16 cellular contexts compared by ENCODE assay signal in genomic region chr17:73592079-73592415, GRCh38. TPM values are rescaled to one million over a fixed set of nuclear protein-coding genes. Genes with fewer than 3 reads are reported as not detected.
DNase-seq lines count a peak whose midpoint lies in the region; ATAC-seq lines count a peak whose summit lies in the region.
"Had no signal": no experiment of that assay in that cellular context is flagged by ENCODE, and none has a peak within 500 bp of the region (broad histone marks: within the 10 kb centered on the region; RNA-seq: fewer than 3 reads in every experiment).

No MANE protein-coding gene starts in this region.

- no peak for ATAC-seq in activated CD8-positive, alpha-beta memory T cell treated with anti-CD3 and anti-CD28 coated beads, Interleukin-2, amount 10 ng/mL, durations not matched to agents 7 days and 5 days
- peak; percentile 15 for ATAC-seq in GM21528 (IDR thresholded peaks at IDR 0.05; ENCODE audit: low FRiP score, unreplicated experiment)
- ATAC-seq in activated T-helper 17 cell treated with anti-CD3 and anti-CD28 coated beads, Interleukin-2, amount 50 U/mL, for 72 hours (replicated peaks) = no peak
- ATAC-seq in natural killer cell treated with Interleukin-12 subunit alpha and Interleukin-12 subunit beta and Interleukin-15 and Interleukin-18, amount 100 ng/mL, for 72 hours = no peak
- ATAC-seq: HCT116, heart right ventricle had no signal

- no peaks in the 10 kb centered on the region for H3K27me3 Mint-ChIP-seq in activated CD8-positive, alpha-beta memory T cell treated with anti-CD3 and anti-CD28 coated beads, Interleukin-2, amount 10 ng/mL, durations not matched to agents 7 days and 5 days
- no peaks in the 10 kb centered on the region for H3K27me3 Mint-ChIP-seq in activated T-helper 17 cell treated with anti-CD3 and anti-CD28 coated beads, Interleukin-2, amount 50 U/mL, for 72 hours
- peaks cover 31 to 39% of the 10 kb centered on the region in 2 donors for H3K27me3 Mint-ChIP-seq in natural killer cell treated with Interleukin-12 subunit alpha and Interleukin-12 subunit beta and Interleukin-15 and Interleukin-18, amount 100 ng/mL, for 72 hours

- no peaks in the 10 kb centered on the region for H3K9me3 Mint-ChIP-seq in activated CD8-positive, alpha-beta memory T cell treated with anti-CD3 and anti-CD28 coated beads, Interleukin-2, amount 10 ng/mL, durations not matched to agents 7 days and 5 days (ENCODE audit: low read depth)
- H3K9me3 Mint-ChIP-seq in activated T-helper 17 cell treated with anti-CD3 and anti-CD28 coated beads, Interleukin-2, amount 50 U/mL, for 72 hours = no peaks in the 10 kb centered on the region
- H3K9me3 Mint-ChIP-seq in natural killer cell treated with Interleukin-12 subunit alpha and Interleukin-12 subunit beta and Interleukin-15 and Interleukin-18, amount 100 ng/mL, for 72 hours = no peaks in the 10 kb centered on the region

- DNase-seq in activated CD8-positive, alpha-beta memory T cell treated with anti-CD3 and anti-CD28 coated beads, Interleukin-2, amount 10 ng/mL, durations not matched to agents 7 days and 5 days = no peak
- no peak for DNase-seq in activated CD8-positive, alpha-beta memory T cell treated with anti-CD3 and anti-CD28 coated beads, Interleukin-2, amount 50 U/mL, for 48 hours
- DNase-seq in natural killer cell treated with Interleukin-12 subunit alpha and Interleukin-12 subunit beta and Interleukin-15 and Interleukin-18, amount 100 ng/mL, for 72 hours (ENCODE audit: low spot score) = no peak
- DNase-seq in dedifferentiated amniotic fluid mesenchymal stem cell (ENCODE audit: extremely low spot score) (no peak), NCI-H1417 treated with DMSO at 0.1 percent for 48 hours (lab: John Stamatoyannopoulos, UW) (no peak), MV-4-11 (lab: John Stamatoyannopoulos, UW) (no peak)
- DNase-seq: activated CD4-positive, CD25-positive, alpha-beta regulatory T cell treated with anti-CD3 and anti-CD28 coated beads, Interleukin-2, amount 50 U/mL, for 72 hours; DMS153; erythroblast; heart right ventricle; Karpas-422; NCI-H1694 treated with DMSO at 0.1 percent for 48 hours; small intestine had no signal

- CTCF ChIA-PET in activated CD8-positive, alpha-beta memory T cell treated with anti-CD3 and anti-CD28 coated beads, Interleukin-2, amount 10 ng/mL, durations not matched to agents 7 days and 5 days (lab: Charles Lee) = interaction anchor here (1.3 to 1.4 kb wide), 2 partner anchors 49 to 119 kb away, joined by 3 to 5 read pairs; no protein-coding TSS in a partner anchor

- peak overlapping the region; percentile 94 for H3K27ac Mint-ChIP-seq in activated CD8-positive, alpha-beta memory T cell treated with anti-CD3 and anti-CD28 coated beads, Interleukin-2, amount 10 ng/mL, durations not matched to agents 7 days and 5 days
- H3K27ac Mint-ChIP-seq in activated T-helper 17 cell treated with anti-CD3 and anti-CD28 coated beads, Interleukin-2, amount 50 U/mL, for 72 hours = peak overlapping the region; percentile 88
- H3K27ac Mint-ChIP-seq in natural killer cell treated with Interleukin-12 subunit alpha and Interleukin-12 subunit beta and Interleukin-15 and Interleukin-18, amount 100 ng/mL, for 72 hours = peak overlapping the region; percentile 37 to 69

- H3K4me1 Mint-ChIP-seq in activated CD8-positive, alpha-beta memory T cell treated with anti-CD3 and anti-CD28 coated beads, Interleukin-2, amount 10 ng/mL, durations not matched to agents 7 days and 5 days = peaks cover 59% of the 10 kb centered on the region
- H3K4me1 Mint-ChIP-seq in activated T-helper 17 cell treated with anti-CD3 and anti-CD28 coated beads, Interleukin-2, amount 50 U/mL, for 72 hours = peaks cover 27% of the 10 kb centered on the region
- H3K4me1 Mint-ChIP-seq in natural killer cell treated with Interleukin-12 subunit alpha and Interleukin-12 subunit beta and Interleukin-15 and Interleukin-18, amount 100 ng/mL, for 72 hours (ENCODE audit: low read depth in 2 of 2) = peaks cover 23 to 25% of the 10 kb centered on the region in 2 donors

- H3K4me3 Mint-ChIP-seq in activated CD8-positive, alpha-beta memory T cell treated with anti-CD3 and anti-CD28 coated beads, Interleukin-2, amount 10 ng/mL, durations not matched to agents 7 days and 5 days = peak overlapping the region; percentile 48
- peak overlapping the region; percentile 72 for H3K4me3 Mint-ChIP-seq in activated T-helper 17 cell treated with anti-CD3 and anti-CD28 coated beads, Interleukin-2, amount 50 U/mL, for 72 hours
- H3K4me3 Mint-ChIP-seq in natural killer cell treated with Interleukin-12 subunit alpha and Interleukin-12 subunit beta and Interleukin-15 and Interleukin-18, amount 100 ng/mL, for 72 hours = peak overlapping the region; percentile 72

- no peaks in the 10 kb centered on the region for H3K36me3 Mint-ChIP-seq in activated CD8-positive, alpha-beta memory T cell treated with anti-CD3 and anti-CD28 coated beads, Interleukin-2, amount 10 ng/mL, durations not matched to agents 7 days and 5 days
- H3K36me3 Mint-ChIP-seq in activated T-helper 17 cell treated with anti-CD3 and anti-CD28 coated beads, Interleukin-2, amount 50 U/mL, for 72 hours (ENCODE audit: low read depth) = no peaks in the 10 kb centered on the region
- peaks cover 4% of the 10 kb centered on the region for H3K36me3 Mint-ChIP-seq in natural killer cell treated with Interleukin-12 subunit alpha and Interleukin-12 subunit beta and Interleukin-15 and Interleukin-18, amount 100 ng/mL, for 72 hours

RNA-seq across cellular contexts. Expression of gene SDK2, which starts 52.2 kb away (rescaled TPM):
- total RNA-seq in activated CD8-positive, alpha-beta memory T cell treated with anti-CD3 and anti-CD28 coated beads, Interleukin-2, amount 10 ng/mL, durations not matched to agents 7 days and 5 days = 1 to 10 TPM in 1 of 2 experiments, under 1 TPM in 1; 0.09 to 3.7 TPM
- total RNA-seq in activated T-helper 17 cell treated with anti-CD3 and anti-CD28 coated beads, Interleukin-2, amount 50 U/mL, for 72 hours = under 1 TPM; 0.19 to 0.26 TPM
- total RNA-seq in natural killer cell treated with Interleukin-12 subunit alpha and Interleukin-12 subunit beta and Interleukin-15 and Interleukin-18, amount 100 ng/mL, for 72 hours = under 1 TPM; 0.08 to 0.14 TPM
